23 cellular contexts compared by ENCODE assay signal in the genomic region with DNA sequence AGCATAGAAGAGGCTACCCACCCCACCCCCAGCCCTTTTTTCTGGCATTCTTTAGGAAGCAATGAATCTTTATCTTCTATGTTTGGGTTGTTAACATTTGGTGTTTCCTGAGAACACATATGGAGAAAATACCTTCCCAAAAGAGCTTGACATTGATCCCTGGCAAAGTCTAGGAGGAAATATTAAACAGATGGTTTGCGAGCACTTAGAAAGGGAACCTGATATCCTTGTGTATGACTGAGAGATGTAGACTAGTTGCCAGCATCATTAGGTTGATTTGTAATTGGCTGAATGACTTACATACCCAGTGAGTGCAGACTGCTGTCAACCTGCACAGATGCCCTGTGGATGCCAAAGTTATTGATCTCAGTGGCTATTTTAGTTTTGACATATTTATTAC. TPM values are rescaled to one million over a fixed set of nuclear protein-coding genes. Genes with fewer than 3 reads are reported as not detected.
DNase-seq lines count a peak whose midpoint lies in the region; ATAC-seq and TF ChIP-seq lines count a peak whose summit lies in the region.
"Had no signal": no experiment of that assay in that cellular context is flagged by ENCODE, and none has a peak within 500 bp of the region (broad histone marks: within the 10 kb centered on the region; RNA-seq: fewer than 3 reads in every experiment).

No MANE protein-coding gene starts in this region.

- H3K4me3 ChIP-seq in AG10803 (ENCODE audit: low read length), result no peak overlapping the region
- H3K4me3 ChIP-seq in H7 (ENCODE audit: insufficient read depth, low read depth, low read length), result no peak overlapping the region
- H3K4me3 ChIP-seq in mesendoderm (ENCODE audit: low read length), result no peak overlapping the region
- H3K4me3 ChIP-seq: A549; ascending aorta; BLaER1 treated with 17β-estradiol and CSF1 and Interleukin-3, amounts not matched to agents 10 nM and 100 nM; esophagus muscularis mucosa; GM12878; SJCRH30; suprapubic skin had no signal

- no peak overlapping the region for H3K27ac ChIP-seq in mesendoderm (ENCODE audit: low read depth, low read length)
- H3K27ac ChIP-seq: A549; ascending aorta; BLaER1 treated with 17β-estradiol and CSF1 and Interleukin-3, amounts not matched to agents 10 nM and 100 nM; esophagus muscularis mucosa; SJCRH30; suprapubic skin had no signal

- no peak overlapping the region for H4K5ac ChIP-seq in mesendoderm (ENCODE audit: low read length)

- no peaks in the 10 kb centered on the region for H3K36me3 ChIP-seq in H7 (replicated peaks; ENCODE audit: control insufficient read depth, insufficient read depth, low read length)
- H3K36me3 ChIP-seq in mesendoderm (ENCODE audit: control insufficient read depth, insufficient read depth, low read length), result no peaks in the 10 kb centered on the region
- H3K36me3 ChIP-seq: ascending aorta; BLaER1 treated with 17β-estradiol and CSF1 and Interleukin-3, amounts not matched to agents 10 nM and 100 nM; esophagus muscularis mucosa; SJCRH30; suprapubic skin had no signal

- no peak overlapping the region for H2BK120ac ChIP-seq in mesendoderm (ENCODE audit: low read depth, low read length)

- H3K4me2 ChIP-seq in mesendoderm (ENCODE audit: low read length), result no peak overlapping the region
- H3K4me2 ChIP-seq: A549; BLaER1 treated with 17β-estradiol and CSF1 and Interleukin-3, amounts not matched to agents 10 nM and 100 nM had no signal

- H3K27me3 ChIP-seq in H7 (ENCODE audit: control insufficient read depth, insufficient read depth, low read length) (no peaks in the 10 kb centered on the region), mesendoderm (ENCODE audit: insufficient read depth, low read length, poor library complexity) (no peaks in the 10 kb centered on the region)
- H3K27me3 ChIP-seq: BLaER1 treated with 17β-estradiol and CSF1 and Interleukin-3, amounts not matched to agents 10 nM and 100 nM had no signal

- H3K4ac ChIP-seq in mesendoderm (ENCODE audit: low read depth, low read length), result no peak overlapping the region

- no peak overlapping the region for H3K23ac ChIP-seq in mesendoderm (ENCODE audit: low read length)

- H4K8ac ChIP-seq in mesendoderm (ENCODE audit: low read depth, low read length), result no peak overlapping the region

- no peak overlapping the region for H3K56ac ChIP-seq in mesendoderm (ENCODE audit: low read length)

- H2AK5ac ChIP-seq in mesendoderm (ENCODE audit: low read length), result no peak overlapping the region

- WGBS in mesendoderm (ENCODE audit: extremely low coverage, insufficient coverage, low lambda C conversion rate), result no CpG with 5 or more reads among the region's 1 CpG

- peak; percentile 91 for ATAC-seq in SK-N-SH treated with all-trans-retinoic acid at 6 μM for 48 hours
- no peak for ATAC-seq in GM21367 (IDR thresholded peaks at IDR 0.05; ENCODE audit: unreplicated experiment)
- ATAC-seq: A549; activated CD8-positive, alpha-beta T cell treated with anti-CD3 and anti-CD28 coated beads, Interleukin-2, amount 10 ng/mL, durations not matched to agents 7 days and 5 days; GM12878 had no signal

- H3K79me2 ChIP-seq in mesendoderm (ENCODE audit: control insufficient read depth, insufficient read depth, low read length), result no peaks in the 10 kb centered on the region

- H3K9ac ChIP-seq in mesendoderm (ENCODE audit: low read length), result no peak overlapping the region
- H3K9ac ChIP-seq: BLaER1 treated with 17β-estradiol and CSF1 and Interleukin-3, amounts not matched to agents 10 nM and 100 nM had no signal

- no peaks in the 10 kb centered on the region for H3K79me1 ChIP-seq in mesendoderm (ENCODE audit: low read length)

- no peaks in the 10 kb centered on the region for H3K4me1 ChIP-seq in mesendoderm (ENCODE audit: control insufficient read depth, low read depth, low read length)
- H3K4me1 ChIP-seq: A549, ascending aorta, esophagus muscularis mucosa, SJCRH30, suprapubic skin had no signal

- DNase-seq in AG10803 (ENCODE audit: low read depth) (peak; percentile 18), NCI-H1105 (lab: John Stamatoyannopoulos, UW) (peak; percentile 22), NCI-H2171 treated with DMSO at 0.1 percent for 48 hours (lab: John Stamatoyannopoulos, UW) (peak; percentile 99), H7 (no peak), NCI-H187 treated with DMSO at 0.1 percent for 48 hours (lab: John Stamatoyannopoulos, UW) (no peak), mesendoderm (no peak)
- DNase-seq: activated CD4-positive, CD25-positive, alpha-beta regulatory T cell; activated CD8-positive, alpha-beta T cell treated with anti-CD3 and anti-CD28 coated beads, Interleukin-2, amount 10 ng/mL, durations not matched to agents 7 days and 5 days; activated naive CD4-positive, alpha-beta T cell treated with anti-CD3 and anti-CD28 coated beads, Interleukin-2, amount 50 U/mL, for 16 hours; activated T-cell treated with anti-CD3 and anti-CD28 coated beads, Interleukin-2, amount 50 U/mL, for 48 hours; HCEC 1CT; MM.1S; NCI-H526 treated with DMSO at 0.1 percent for 48 hours; SJCRH30; T-helper 2 cell had no signal

- H2BK5ac ChIP-seq in mesendoderm (ENCODE audit: low read length), result no peak overlapping the region

- no peak overlapping the region for H2BK15ac ChIP-seq in mesendoderm (replicated peaks; ENCODE audit: low read depth)

- TF ChIP-seq CTCF in AG10803 (conservative IDR thresholded peaks at IDR 0.05; ENCODE audit: low read length), result no peak

- H3K18ac ChIP-seq in mesendoderm (ENCODE audit: low read length), result no peak overlapping the region

TF ChIP-seq in SK-N-SH treated with all-trans-retinoic acid at 6 μM for 48 hours, 23 proteins besides CTCF, POLR2A, EP300 and RAD21 (continues in another document):
- TF ChIP-seq, protein P1, sequence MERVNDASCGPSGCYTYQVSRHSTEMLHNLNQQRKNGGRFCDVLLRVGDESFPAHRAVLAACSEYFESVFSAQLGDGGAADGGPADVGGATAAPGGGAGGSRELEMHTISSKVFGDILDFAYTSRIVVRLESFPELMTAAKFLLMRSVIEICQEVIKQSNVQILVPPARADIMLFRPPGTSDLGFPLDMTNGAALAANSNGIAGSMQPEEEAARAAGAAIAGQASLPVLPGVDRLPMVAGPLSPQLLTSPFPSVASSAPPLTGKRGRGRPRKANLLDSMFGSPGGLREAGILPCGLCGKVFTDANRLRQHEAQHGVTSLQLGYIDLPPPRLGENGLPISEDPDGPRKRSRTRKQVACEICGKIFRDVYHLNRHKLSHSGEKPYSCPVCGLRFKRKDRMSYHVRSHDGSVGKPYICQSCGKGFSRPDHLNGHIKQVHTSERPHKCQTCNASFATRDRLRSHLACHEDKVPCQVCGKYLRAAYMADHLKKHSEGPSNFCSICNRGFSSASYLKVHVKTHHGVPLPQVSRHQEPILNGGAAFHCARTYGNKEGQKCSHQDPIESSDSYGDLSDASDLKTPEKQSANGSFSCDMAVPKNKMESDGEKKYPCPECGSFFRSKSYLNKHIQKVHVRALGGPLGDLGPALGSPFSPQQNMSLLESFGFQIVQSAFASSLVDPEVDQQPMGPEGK (CRISPR knock-in tag; IDR thresholded peaks at IDR 0.05; ENCODE audit: borderline replicate concordance), result peak; percentile 35; the same call in 1 of the 2 replicates
- TF ChIP-seq ZFP30 (CRISPR knock-in tag; IDR thresholded peaks at IDR 0.05), result no peak
- no peak for TF ChIP-seq ZNF565 (CRISPR knock-in tag; conservative IDR thresholded peaks at IDR 0.05; ENCODE audit: low read depth)
- TF ChIP-seq ZNF70 (CRISPR knock-in tag; IDR thresholded peaks at IDR 0.05), result no peak
- TF ChIP-seq ZNF8 (CRISPR knock-in tag; IDR thresholded peaks at IDR 0.05), result no peak
- no peak for TF ChIP-seq GLIS3 (CRISPR knock-in tag; IDR thresholded peaks at IDR 0.05)
- TF ChIP-seq, protein P2, sequence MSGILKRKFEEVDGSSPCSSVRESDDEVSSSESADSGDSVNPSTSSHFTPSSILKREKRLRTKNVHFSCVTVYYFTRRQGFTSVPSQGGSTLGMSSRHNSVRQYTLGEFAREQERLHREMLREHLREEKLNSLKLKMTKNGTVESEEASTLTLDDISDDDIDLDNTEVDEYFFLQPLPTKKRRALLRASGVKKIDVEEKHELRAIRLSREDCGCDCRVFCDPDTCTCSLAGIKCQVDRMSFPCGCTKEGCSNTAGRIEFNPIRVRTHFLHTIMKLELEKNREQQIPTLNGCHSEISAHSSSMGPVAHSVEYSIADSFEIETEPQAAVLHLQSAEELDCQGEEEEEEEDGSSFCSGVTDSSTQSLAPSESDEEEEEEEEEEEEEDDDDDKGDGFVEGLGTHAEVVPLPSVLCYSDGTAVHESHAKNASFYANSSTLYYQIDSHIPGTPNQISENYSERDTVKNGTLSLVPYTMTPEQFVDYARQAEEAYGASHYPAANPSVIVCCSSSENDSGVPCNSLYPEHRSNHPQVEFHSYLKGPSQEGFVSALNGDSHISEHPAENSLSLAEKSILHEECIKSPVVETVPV (CRISPR knock-in tag; IDR thresholded peaks at IDR 0.05), result no peak
- no peak for TF ChIP-seq ZFP3 (CRISPR knock-in tag; IDR thresholded peaks at IDR 0.05)
- no peak for TF ChIP-seq OSR1 (CRISPR knock-in tag; IDR thresholded peaks at IDR 0.05)
- peak; percentile 37; the same call in 1 of the 2 replicates for TF ChIP-seq ISL1 (CRISPR knock-in tag; IDR thresholded peaks at IDR 0.05)
- TF ChIP-seq, protein P3, sequence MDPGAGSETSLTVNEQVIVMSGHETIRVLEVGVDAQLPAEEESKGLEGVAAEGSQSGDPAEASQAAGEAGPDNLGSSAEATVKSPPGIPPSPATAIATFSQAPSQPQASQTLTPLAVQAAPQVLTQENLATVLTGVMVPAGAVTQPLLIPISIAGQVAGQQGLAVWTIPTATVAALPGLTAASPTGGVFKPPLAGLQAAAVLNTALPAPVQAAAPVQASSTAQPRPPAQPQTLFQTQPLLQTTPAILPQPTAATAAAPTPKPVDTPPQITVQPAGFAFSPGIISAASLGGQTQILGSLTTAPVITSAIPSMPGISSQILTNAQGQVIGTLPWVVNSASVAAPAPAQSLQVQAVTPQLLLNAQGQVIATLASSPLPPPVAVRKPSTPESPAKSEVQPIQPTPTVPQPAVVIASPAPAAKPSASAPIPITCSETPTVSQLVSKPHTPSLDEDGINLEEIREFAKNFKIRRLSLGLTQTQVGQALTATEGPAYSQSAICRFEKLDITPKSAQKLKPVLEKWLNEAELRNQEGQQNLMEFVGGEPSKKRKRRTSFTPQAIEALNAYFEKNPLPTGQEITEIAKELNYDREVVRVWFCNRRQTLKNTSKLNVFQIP (CRISPR knock-in tag; IDR thresholded peaks at IDR 0.05; ENCODE audit: borderline replicate concordance, low read depth), result no peak
- TF ChIP-seq ESRRG (CRISPR knock-in tag; IDR thresholded peaks at IDR 0.05), result no peak

RNA-seq across cellular contexts. Expression of a gene that starts 42.9 kb away (rescaled TPM):
- 4.9 and 6.9 TPM in 2 replicates for total RNA-seq in H7 (2014; rRNA removed; shearing (Covaris generic))
- 2.3 TPM for polyA plus RNA-seq in mesendoderm (2013, experiment 1 of 2)
- 3.0 TPM for polyA plus RNA-seq in mesendoderm (2013, experiment 2 of 2)

RNA-seq across cellular contexts. Expression of a gene that starts 43.7 kb away (rescaled TPM):
- total RNA-seq in H7 (2014; rRNA removed; shearing (Covaris generic)), result 6.6 and 7.7 TPM in 2 replicates
- polyA plus RNA-seq in mesendoderm (2013, experiment 1 of 2), result 5.9 TPM
- polyA plus RNA-seq in mesendoderm (2013, experiment 2 of 2), result 6.0 TPM

RNA-seq across cellular contexts. Expression of a gene that starts 50.7 kb away (rescaled TPM):
- total RNA-seq in H7 (2014; rRNA removed; shearing (Covaris generic)), result 3.9 and 4.8 TPM in 2 replicates
- polyA plus RNA-seq in mesendoderm (2013, experiment 1 of 2), result 2.0 TPM
- polyA plus RNA-seq in mesendoderm (2013, experiment 2 of 2), result 2.0 TPM
- total RNA-seq: activated CD8-positive, alpha-beta T cell treated with anti-CD3 and anti-CD28 coated beads, Interleukin-2, amount 10 ng/mL, durations not matched to agents 7 days and 5 days; ascending aorta; SJCRH30 had no signal
- polyA plus RNA-seq: A549 had no signal

RNA-seq across cellular contexts. Expression of a gene that starts 56.6 kb away (rescaled TPM):
- 1.1 and 1.3 TPM in 2 replicates for total RNA-seq in H7 (2014; rRNA removed; shearing (Covaris generic))
- polyA plus RNA-seq in mesendoderm (2013, experiment 1 of 2), result 1.0 TPM
- 1.4 TPM for polyA plus RNA-seq in mesendoderm (2013, experiment 2 of 2)

Comparison
In these comparisons a context has a peak if more than half of its experiments do, and no peak if none do; other contexts are left out.
1. DNase-seq: peak in AG10803 (single experiment), NCI-H1105 (single experiment) and NCI-H2171 treated with DMSO at 0.1 percent for 48 hours (single experiment); none in H7 (single experiment), NCI-H187 treated with DMSO at 0.1 percent for 48 hours (single experiment) and mesendoderm (single experiment).